ENCODE assay signal across 22 cellular contexts in the genomic region with DNA sequence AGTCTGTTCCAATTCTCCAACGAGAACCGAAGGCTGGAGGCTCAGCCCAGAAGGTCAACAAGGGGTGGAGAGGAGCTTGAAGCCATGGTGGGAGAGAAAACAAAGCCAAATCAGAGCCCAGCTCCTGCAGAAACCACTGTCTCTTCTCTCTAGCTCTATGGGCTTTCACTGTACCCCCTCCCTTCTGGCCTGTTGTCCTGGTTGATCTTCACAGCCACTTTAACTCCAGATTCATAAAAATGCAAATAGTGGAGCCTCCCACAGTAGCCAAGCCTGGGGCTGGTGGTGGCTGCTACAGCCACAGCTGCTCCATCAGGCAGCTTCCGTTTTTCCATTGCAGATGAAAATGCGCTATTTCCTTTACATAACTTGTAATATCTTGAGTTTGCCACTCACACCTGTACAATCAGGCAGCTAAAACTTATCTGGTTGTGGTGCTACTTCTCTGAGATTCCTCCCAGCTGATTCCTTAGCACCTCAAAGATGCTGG. TPM values are rescaled to one million over a fixed set of nuclear protein-coding genes. Genes with fewer than 3 reads are reported as not detected.
DNase-seq lines count a peak whose midpoint lies in the region; TF ChIP-seq lines count a peak whose summit lies in the region.
"Had no signal": no experiment of that assay in that cellular context is flagged by ENCODE, and none has a peak within 500 bp of the region (broad histone marks: within the 10 kb centered on the region; RNA-seq: fewer than 3 reads in every experiment).

No MANE protein-coding gene starts in this region.

- peak overlapping the region; percentile 34 for H3K4me2 ChIP-seq in mammary epithelial cell (ENCODE audit: insufficient read depth, low read depth, low read length)

- no peak overlapping the region for H3K4me3 ChIP-seq in mammary epithelial cell (replicated peaks in 1 of 3; ENCODE audit: insufficient read depth in 1 of 3, low read depth in 2 of 3, low read length in 3 of 3)
- H3K4me3 ChIP-seq: adrenal gland, left ventricle myocardium inferior had no signal

- CTCF ChIA-PET in mammary epithelial cell (lab: Charles Lee; ENCODE audit: low non-redundant PET) = interaction anchor here (0.5 to 0.7 kb wide), 2 partner anchors 57 to 64 kb away, joined by 3 to 4 read pairs; a partner anchor contains a TSS

- WGBS in mammary epithelial cell (ENCODE audit: low coverage, missing lambda C conversion rate) = 85% methylated on average over 2 of the region's 4 CpGs

- TF ChIP-seq CTCF in mammary epithelial cell (conservative IDR thresholded peaks at IDR 0.05 in 1 of 2, IDR thresholded peaks at IDR 0.05 in 1 of 2; ENCODE audit: extremely low read depth in 1 of 2, insufficient read depth in 1 of 2, low read depth in 1 of 2, low read length in 2 of 2) = no peak
- TF ChIP-seq CTCF in osteocyte (IDR thresholded peaks at IDR 0.05) = no peak

- no peaks in the 10 kb centered on the region for H3K9me3 Mint-ChIP-seq in osteocyte (ENCODE audit: unreplicated experiment)
- H3K9me3 Mint-ChIP-seq: T-cell had no signal

- no peaks in the 10 kb centered on the region for H3K36me3 Mint-ChIP-seq in osteocyte (ENCODE audit: unreplicated experiment)
- H3K36me3 Mint-ChIP-seq: CD14-positive monocyte, T-cell had no signal

- no peaks in the 10 kb centered on the region for H4K20me1 ChIP-seq in mammary epithelial cell (ENCODE audit: insufficient read depth, low read length)

- dilution Hi-C loops in mammary epithelial cell (cut with HindIII; ENCODE audit: low sequenced_read_pairs) = no loop called here

- in situ Hi-C loops in mammary epithelial cell (cut with MboI; ENCODE audit: low sequenced_read_pairs in 2 of 2) = no loop called here

- peak overlapping the region; percentile 85 for H3K27ac Mint-ChIP-seq in osteocyte (ENCODE audit: unreplicated experiment)
- H3K27ac Mint-ChIP-seq: T-cell had no signal

- H3K4me3 Mint-ChIP-seq in osteocyte (ENCODE audit: unreplicated experiment) = no peak overlapping the region
- H3K4me3 Mint-ChIP-seq: CD14-positive monocyte, T-cell had no signal

- H3K36me3 ChIP-seq in mammary epithelial cell (ENCODE audit: insufficient read depth, low read length) = no peaks in the 10 kb centered on the region
- H3K36me3 ChIP-seq: adrenal gland, left ventricle myocardium inferior, neutrophil had no signal

- H3K27me3 Mint-ChIP-seq in osteocyte (ENCODE audit: unreplicated experiment) = no peaks in the 10 kb centered on the region

- H3K9me3 ChIP-seq in mammary epithelial cell (replicated peaks; ENCODE audit: insufficient read depth, low read length) = no peaks in the 10 kb centered on the region
- H3K9me3 ChIP-seq: adrenal gland, left ventricle myocardium inferior, neutrophil had no signal

- DNase-seq in NCI-H1092 treated with DMSO at 0.1 percent for 48 hours (lab: John Stamatoyannopoulos, UW) = peak; percentile 5
- no peak for DNase-seq in NCI-H1092 (lab: John Stamatoyannopoulos, UW)
- peak; percentile 18 for DNase-seq in NCI-H345 treated with DMSO at 0.1 percent for 48 hours (lab: John Stamatoyannopoulos, UW; ENCODE audit: unreplicated experiment)
- DNase-seq in mammary epithelial cell = no peak
- no peak for DNase-seq in osteocyte (ENCODE audit: extremely low spot score, unreplicated experiment)
- DNase-seq in NCI-H2227 treated with DMSO at 0.1 percent for 48 hours (lab: John Stamatoyannopoulos, UW) = no peak
- no peak for DNase-seq in AML-193 (lab: John Stamatoyannopoulos, UW)
- no peak for DNase-seq in EL
- DNase-seq: activated CD8-positive, alpha-beta memory T cell treated with anti-CD3 and anti-CD28 coated beads, Interleukin-2, amount 50 U/mL, for 48 hours; activated gamma-delta T cell; adrenal gland; caudate nucleus; DND-41; KG1; left ventricle myocardium inferior; retina; stimulated activated CD4-positive, alpha-beta T cell treated with anti-CD3 and anti-CD28 coated beads, Interleukin-12 subunit alpha, Interleukin-12 subunit beta, amount 100 ng/mL, for 4 hours; substantia nigra; T-cell had no signal

- H2AFZ ChIP-seq in mammary epithelial cell (ENCODE audit: low read depth, low read length) = no peak overlapping the region

- no peak overlapping the region for H3K27ac ChIP-seq in mammary epithelial cell (ENCODE audit: insufficient read depth, low read depth, low read length)
- H3K27ac ChIP-seq: adrenal gland, left ventricle myocardium inferior, neutrophil had no signal

- peaks cover 24% of the 10 kb centered on the region for H3K4me1 ChIP-seq in mammary epithelial cell (ENCODE audit: insufficient read depth, low read length)
- H3K4me1 ChIP-seq: adrenal gland had no signal

- H3K27me3 ChIP-seq in mammary epithelial cell (ENCODE audit: insufficient read depth, low read length) = no peaks in the 10 kb centered on the region
- H3K27me3 ChIP-seq: adrenal gland, neutrophil had no signal

- no peaks in the 10 kb centered on the region for H3K79me2 ChIP-seq in mammary epithelial cell (ENCODE audit: insufficient read depth, low read length)

- intact Hi-C loops in mammary epithelial cell (cut with micrococcal nuclease) = no loop called here

- H3K9ac ChIP-seq in mammary epithelial cell (ENCODE audit: insufficient read depth, low read length) = no peak overlapping the region

- BruUV-seq in mammary epithelial cell (replicated peaks; lab: Mats Ljungman, UMichigan) = no TSS peak

- H3K4me1 Mint-ChIP-seq in osteocyte (ENCODE audit: unreplicated experiment) = peaks cover 35% of the 10 kb centered on the region
- H3K4me1 Mint-ChIP-seq: CD14-positive monocyte, T-cell had no signal

RNA-seq across cellular contexts. Expression of a gene that starts 20.7 kb away (rescaled TPM):
- not detected for total RNA-seq in mammary epithelial cell
- not detected for polyA plus RNA-seq in mammary epithelial cell
- not detected for polyA minus RNA-seq in mammary epithelial cell
- total RNA-seq in osteocyte = not detected in 2 replicates
- total RNA-seq: adrenal gland, mononuclear cell, T-cell had no signal
- polyA plus RNA-seq: adrenal gland, CD14-positive monocyte had no signal

RNA-seq across cellular contexts. Expression of a gene that starts 56.5 kb away (rescaled TPM):
- total RNA-seq in mammary epithelial cell (1 to 10 TPM; 1.3 to 8.0 TPM), osteocyte (23.8 and 24.0 TPM in 2 replicates)
- polyA plus RNA-seq in mammary epithelial cell = 0.19 TPM
- polyA minus RNA-seq in mammary epithelial cell = not detected

Comparison
In these comparisons a context has a peak if more than half of its experiments do, and no peak if none do; other contexts are left out.
1. DNase-seq: peak in NCI-H1092 treated with DMSO at 0.1 percent for 48 hours (single experiment) and NCI-H345 treated with DMSO at 0.1 percent for 48 hours (single experiment); none in NCI-H1092 (single experiment), mammary epithelial cell (single experiment), osteocyte (single experiment), NCI-H2227 treated with DMSO at 0.1 percent for 48 hours (single experiment), AML-193 (0 of 2) and EL (single experiment).